23 cellular contexts compared by ENCODE assay signal in genomic region chr6:43180058-43180457, GRCh38. TPM values are rescaled to one million over a fixed set of nuclear protein-coding genes. Genes with fewer than 3 reads are reported as not detected.
A peak's percentile ranks its signal among the peaks of the same experiment; 100 is the strongest.
DNase-seq lines count a peak whose midpoint lies in the region; ATAC-seq and TF ChIP-seq lines count a peak whose summit lies in the region.
"Had no signal": no experiment of that assay in that cellular context is flagged by ENCODE, and none has a peak within 500 bp of the region (broad histone marks: within the 10 kb centered on the region; RNA-seq: fewer than 3 reads in every experiment).

No MANE protein-coding gene starts in this region.

- H3F3A ChIP-seq in GM23248 (ENCODE audit: insufficient read depth) = peaks cover 20% of the 10 kb centered on the region

- H3K27ac ChIP-seq in esophagus muscularis mucosa (replicated peaks in 1 of 4) = peak overlapping the region; percentile 20 to 85 (median 44)
- no peak overlapping the region for H3K27ac ChIP-seq in GM23248
- H3K27ac ChIP-seq: HL-60 had no signal

- H3K79me2 ChIP-seq in GM23248 (ENCODE audit: insufficient read depth) = peaks cover 52% of the 10 kb centered on the region

- no peaks in the 10 kb centered on the region for H4K20me1 ChIP-seq in GM23248 (ENCODE audit: insufficient read depth)

- peaks cover 44 to 71% (median 62%) of the 10 kb centered on the region in 4 donors for H3K36me3 ChIP-seq in esophagus muscularis mucosa
- peaks cover 12% of the 10 kb centered on the region for H3K36me3 ChIP-seq in GM23248 (ENCODE audit: low read depth)

- H3K27me3 ChIP-seq in esophagus muscularis mucosa (no peaks in the 10 kb centered on the region), GM23248 (replicated peaks; ENCODE audit: insufficient read depth) (no peaks in the 10 kb centered on the region)

- no peaks in the 10 kb centered on the region for H3K9me3 ChIP-seq in T-helper 17 cell (ENCODE audit: control insufficient read depth, low read length, poor library complexity, severe bottlenecking)
- H3K9me3 ChIP-seq in esophagus muscularis mucosa = no peaks in the 10 kb centered on the region
- no peaks in the 10 kb centered on the region for H3K9me3 ChIP-seq in GM23248 (ENCODE audit: low read depth)
- H3K9me3 ChIP-seq: A549, SK-N-SH had no signal

- no peak for DNase-seq in stimulated activated naive CD8-positive, alpha-beta T cell treated with anti-CD3 and anti-CD28 coated beads, Interleukin-15, Interleukin-2, amounts not matched to agents 100 U/mL and 50 U/mL, for 24 hours
- DNase-seq in T-helper 17 cell = no peak
- no peak for DNase-seq in esophagus muscularis mucosa (ENCODE audit: extremely low spot score)
- no peak for DNase-seq in NCI-H2081 treated with DMSO at 0.1 percent for 48 hours (lab: John Stamatoyannopoulos, UW)
- DNase-seq in NOMO-1 treated with dmso at 0.1 percent for 144 hours (lab: John Stamatoyannopoulos, UW; ENCODE audit: unreplicated experiment) = no peak
- DNase-seq in natural killer cell = no peak
- no peak for DNase-seq in GM23248
- DNase-seq: Calu3; CD8-positive, alpha-beta T cell; DMS153; HFFc6; KG1; NCI-H1092 treated with DMSO at 0.1 percent for 48 hours; NCI-H1436 treated with DMSO at 0.1 percent for 48 hours; NCI-H1930; NCI-H226; NCI-H510A treated with DMSO at 0.1 percent for 48 hours; NCI-H748 treated with DMSO at 0.1 percent for 48 hours; SIG-M5; SK-N-SH had no signal

- H3K4me1 ChIP-seq in esophagus muscularis mucosa (peaks cover 30 to 71% (median 49%) of the 10 kb centered on the region in 4 donors), GM23248 (ENCODE audit: insufficient read depth) (peaks cover 22% of the 10 kb centered on the region)

- no peaks in the 10 kb centered on the region for H3K9me3 Mint-ChIP-seq in stimulated activated naive CD8-positive, alpha-beta T cell treated with anti-CD3 and anti-CD28 coated beads, Interleukin-15, Interleukin-2, amounts not matched to agents 100 ng/mL and 50 ng/mL, for 24 hours
- H3K9me3 Mint-ChIP-seq in natural killer cell = no peaks in the 10 kb centered on the region
- H3K9me3 Mint-ChIP-seq: CD8-positive, alpha-beta T cell; HFFc6 had no signal

- intact Hi-C loops in esophagus muscularis mucosa (cut with DNase I) (no loop called here), natural killer cell (cut with micrococcal nuclease) (no loop called here)

- H3K4me3 ChIP-seq in esophagus muscularis mucosa (no peak overlapping the region), GM23248 (no peak overlapping the region)
- H3K4me3 ChIP-seq: A549 had no signal

- no peak overlapping the region for H3K4me2 ChIP-seq in GM23248 (ENCODE audit: unreplicated experiment)
- H3K4me2 ChIP-seq: A549 had no signal

- TF ChIP-seq EP300 in esophagus muscularis mucosa (IDR thresholded peaks at IDR 0.05) = no peak

- 79% methylated on average over 7 of the region's 7 CpGs for WGBS in esophagus muscularis mucosa
- WGBS in GM23248 (ENCODE audit: low coverage in 1 of 2, low lambda C conversion rate in 2 of 2, missing lambda C conversion rate in 2 of 2), 2 experiments = 92 to 100% methylated on average over 1 to 7 of the region's 7 CpGs

- peaks cover 45% of the 10 kb centered on the region for H3K4me1 Mint-ChIP-seq in stimulated activated naive CD8-positive, alpha-beta T cell treated with anti-CD3 and anti-CD28 coated beads, Interleukin-15, Interleukin-2, amounts not matched to agents 100 ng/mL and 50 ng/mL, for 24 hours (ENCODE audit: low read depth)
- H3K4me1 Mint-ChIP-seq in T-helper 17 cell = peaks cover 37% of the 10 kb centered on the region
- peaks cover 35 to 36% of the 10 kb centered on the region in 2 donors for H3K4me1 Mint-ChIP-seq in natural killer cell

- TF ChIP-seq CTCF in esophagus muscularis mucosa (IDR thresholded peaks at IDR 0.05) (no peak), natural killer cell (IDR thresholded peaks at IDR 0.05) (no peak)

- H3K27me3 Mint-ChIP-seq in stimulated activated naive CD8-positive, alpha-beta T cell treated with anti-CD3 and anti-CD28 coated beads, Interleukin-15, Interleukin-2, amounts not matched to agents 100 ng/mL and 50 ng/mL, for 24 hours = no peaks in the 10 kb centered on the region
- H3K27me3 Mint-ChIP-seq in T-helper 17 cell (no peaks in the 10 kb centered on the region), natural killer cell (ENCODE audit: low read depth in 2 of 2) (no peaks in the 10 kb centered on the region)

- in situ Hi-C loops in GM23248 (cut with MboI) = no loop called here

- peaks cover 41% of the 10 kb centered on the region for H3K36me3 Mint-ChIP-seq in stimulated activated naive CD8-positive, alpha-beta T cell treated with anti-CD3 and anti-CD28 coated beads, Interleukin-15, Interleukin-2, amounts not matched to agents 100 ng/mL and 50 ng/mL, for 24 hours (ENCODE audit: low read depth)
- peaks cover 9% of the 10 kb centered on the region for H3K36me3 Mint-ChIP-seq in T-helper 17 cell (ENCODE audit: low read depth)
- no peaks in the 10 kb centered on the region for H3K36me3 Mint-ChIP-seq in natural killer cell

- no peak overlapping the region for H3K4me3 Mint-ChIP-seq in stimulated activated naive CD8-positive, alpha-beta T cell treated with anti-CD3 and anti-CD28 coated beads, Interleukin-15, Interleukin-2, amounts not matched to agents 100 ng/mL and 50 ng/mL, for 24 hours
- H3K4me3 Mint-ChIP-seq in T-helper 17 cell (no peak overlapping the region), natural killer cell (no peak overlapping the region)
- H3K4me3 Mint-ChIP-seq: CD8-positive, alpha-beta T cell; HFFc6 had no signal

- no peak for ATAC-seq in stimulated activated naive CD8-positive, alpha-beta T cell treated with anti-CD3 and anti-CD28 coated beads, Interleukin-15, Interleukin-2, amounts not matched to agents 100 U/mL and 50 U/mL, for 24 hours
- ATAC-seq in T-helper 17 cell (no peak), natural killer cell (no peak)
- ATAC-seq: CD8-positive, alpha-beta T cell had no signal

- no peaks in the 10 kb centered on the region for H3K9me2 ChIP-seq in GM23248 (ENCODE audit: insufficient read depth)
- H3K9me2 ChIP-seq: SK-N-SH had no signal

- H3K9ac ChIP-seq in GM23248 = no peak overlapping the region
- H3K9ac ChIP-seq: SK-N-SH had no signal

- TF ChIP-seq POLR2A in esophagus muscularis mucosa (IDR thresholded peaks at IDR 0.05; ENCODE audit: low read depth) = no peak

- H2AFZ ChIP-seq in GM23248 = no peak overlapping the region

- H3K27ac Mint-ChIP-seq in stimulated activated naive CD8-positive, alpha-beta T cell treated with anti-CD3 and anti-CD28 coated beads, Interleukin-15, Interleukin-2, amounts not matched to agents 100 ng/mL and 50 ng/mL, for 24 hours = peak overlapping the region; percentile 70
- H3K27ac Mint-ChIP-seq in T-helper 17 cell (peak overlapping the region; percentile 16), natural killer cell (no peak overlapping the region)

RNA-seq across cellular contexts. Expression of gene CUL9, which starts 1.9 kb away (rescaled TPM):
- 10 to 100 TPM; 73.9 to 78.0 TPM for total RNA-seq in T-helper 17 cell
- total RNA-seq in esophagus muscularis mucosa = 10 to 100 TPM; 21.5 to 46.6 (median 33.6) TPM
- total RNA-seq in natural killer cell = 10 to 100 TPM; 73.1 to 85.7 (median 73.9) TPM
- 15.0 and 26.1 TPM in 2 replicates for total RNA-seq in GM23248 (2014; rRNA removed; shearing (Covaris generic))
- polyA plus RNA-seq in GM23248 (2016; fragmentation: Nextera tagmentation; extraction: Ambion mirVana) = 8.5 and 8.6 TPM in 2 replicates

RNA-seq across cellular contexts. Expression of gene SRF, which starts 9.0 kb away (rescaled TPM):
- total RNA-seq in T-helper 17 cell = 10 to 100 TPM; 26.3 to 27.9 TPM
- 100 to 1,000 TPM; 111 to 183 (median 153) TPM for total RNA-seq in esophagus muscularis mucosa
- total RNA-seq in natural killer cell = 10 to 100 TPM; 31.6 to 33.0 (median 32.0) TPM
- total RNA-seq in GM23248 (2014; rRNA removed; shearing (Covaris generic)) = 23.5 and 29.6 TPM in 2 replicates
- 3.3 TPM in 2 replicates for polyA plus RNA-seq in GM23248 (2016; fragmentation: Nextera tagmentation; extraction: Ambion mirVana)

RNA-seq across cellular contexts. Expression of gene DNPH1, which starts 49.2 kb away (rescaled TPM):
- total RNA-seq in T-helper 17 cell = 10 to 100 TPM; 32.3 to 35.0 TPM
- total RNA-seq in esophagus muscularis mucosa = 10 to 100 TPM; 60.5 to 70.2 (median 65.3) TPM
- 10 to 100 TPM in 1 of 3 donors, 1 to 10 TPM in 2; 6.1 to 10.2 (median 8.0) TPM for total RNA-seq in natural killer cell
- total RNA-seq in GM23248 (2014; rRNA removed; shearing (Covaris generic)) = 61.2 and 94.8 TPM in 2 replicates
- 90.2 and 93.6 TPM in 2 replicates for polyA plus RNA-seq in GM23248 (2016; fragmentation: Nextera tagmentation; extraction: Ambion mirVana)

Comparison
In these comparisons a context has a peak if more than half of its experiments do, and no peak if none do; other contexts are left out.
1. H3K27ac Mint-ChIP-seq: peak in stimulated activated naive CD8-positive, alpha-beta T cell treated with anti-CD3 and anti-CD28 coated beads, Interleukin-15, Interleukin-2, amounts not matched to agents 100 ng/mL and 50 ng/mL, for 24 hours (single experiment) and T-helper 17 cell (single experiment); none in natural killer cell (0 of 2).